ENCODE assay signal across 8 cellular contexts in the genomic region with DNA sequence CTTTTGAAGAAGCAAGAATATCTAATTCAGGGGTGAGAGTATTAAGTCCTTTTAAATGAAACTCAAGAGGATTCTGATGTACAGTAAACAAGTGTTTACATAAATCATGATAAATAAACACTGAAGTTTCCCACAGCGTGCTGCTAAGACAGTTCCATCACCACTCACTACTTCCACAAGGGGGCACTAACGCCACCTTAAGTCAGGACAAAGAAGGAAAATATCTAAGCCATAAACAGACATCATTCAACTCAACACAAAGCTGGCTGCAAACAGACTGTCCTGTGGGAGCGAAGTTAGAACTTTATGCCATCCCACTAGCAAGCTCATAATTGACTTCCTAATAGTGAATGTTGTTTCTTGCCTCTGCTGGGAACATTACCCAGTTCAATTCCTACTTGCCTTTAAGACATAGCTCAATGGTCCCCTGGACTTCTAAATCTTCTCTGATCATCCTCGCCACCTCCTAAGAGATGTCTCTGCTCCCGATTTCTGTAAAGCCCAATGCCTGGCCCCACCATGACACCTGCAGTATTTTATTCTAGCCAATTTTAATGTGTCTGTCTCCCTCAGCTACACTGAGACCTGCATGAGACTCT. TPM values are rescaled to one million over a fixed set of nuclear protein-coding genes. Genes with fewer than 3 reads are reported as not detected.
A peak's percentile ranks its signal among the peaks of the same experiment; 100 is the strongest.
DNase-seq lines count a peak whose midpoint lies in the region; ATAC-seq lines count a peak whose summit lies in the region.

No MANE protein-coding gene starts in this region.

- peaks cover 0 to 7% (median 0%) of the 10 kb centered on the region in 3 donors for H3K27me3 Mint-ChIP-seq in naive B cell

- peak overlapping the region in 1 of 6 donors; percentile 33 for H3K27ac Mint-ChIP-seq in naive B cell

- H3K4me3 Mint-ChIP-seq in naive B cell: no peak overlapping the region

- no peaks in the 10 kb centered on the region for H3K9me3 Mint-ChIP-seq in naive B cell

- peaks cover 0 to 6% (median 0%) of the 10 kb centered on the region in 3 donors for H3K4me1 Mint-ChIP-seq in naive B cell

- DNase-seq in C1 segment of cervical spinal cord (lab: John Stamatoyannopoulos, UW): peak in 10 of 14 donors; percentile 3 to 38 (median 28)
- DNase-seq in GM19238 (ENCODE audit: insufficient read length, low spot score): peak; percentile 37
- DNase-seq in NK-92 treated with Interleukin-12 subunit alpha and Interleukin-12 subunit beta, amount 100 ng/mL, for 24 hours (lab: John Stamatoyannopoulos, UW): peak; percentile 52
- DNase-seq in activated CD8-positive, alpha-beta memory T cell treated with anti-CD3 and anti-CD28 coated beads for 4 hours (ENCODE audit: low read depth in 2 of 2): peak; percentile 22 to 38
- peak; percentile 85 for DNase-seq in epidermal melanocyte (ENCODE audit: insufficient read length, low spot score)
- DNase-seq in naive B cell: peak; percentile 45
- peak; percentile 62 for DNase-seq in stimulated activated naive CD8-positive, alpha-beta T cell treated with anti-CD3 and anti-CD28 coated beads, Interleukin-15, Interleukin-2, amounts not matched to agents 100 U/mL and 50 U/mL, for 24 hours

- no peaks in the 10 kb centered on the region for H3K36me3 Mint-ChIP-seq in naive B cell

- ATAC-seq in HG03558 (IDR thresholded peaks at IDR 0.05; ENCODE audit: extremely low read depth, unreplicated experiment): peak; percentile 66
- peak; percentile 50 to 63 for ATAC-seq in naive B cell (ENCODE audit: low read depth in 2 of 2)
- peak; percentile 62 for ATAC-seq in stimulated activated naive CD8-positive, alpha-beta T cell treated with anti-CD3 and anti-CD28 coated beads, Interleukin-15, Interleukin-2, amounts not matched to agents 100 U/mL and 50 U/mL, for 24 hours

RNA-seq across cellular contexts. Expression of gene MRPL44, which starts 36.5 kb away (rescaled TPM):
- 10 to 100 TPM; 34.4 to 52.3 (median 38.6) TPM for polyA plus RNA-seq in naive B cell (ENCODE audit: low read depth in 6 of 6)

RNA-seq across cellular contexts. Expression of gene SERPINE2, which starts 45.4 kb away (rescaled TPM):
- polyA plus RNA-seq in naive B cell (ENCODE audit: low read depth in 6 of 6): 1 to 10 TPM; 1.6 to 6.1 (median 3.4) TPM

RNA-seq across cellular contexts. Expression of gene WDFY1, which starts 48.6 kb away (rescaled TPM):
- 10 to 100 TPM; 12.6 to 39.2 (median 25.3) TPM for polyA plus RNA-seq in naive B cell (ENCODE audit: low read depth in 6 of 6)

Comparison
In these comparisons a context has a peak if more than half of its experiments do, and no peak if none do; other contexts are left out.
1. Peak in every context shown above with its lines: DNase-seq and ATAC-seq.
2. DNase-seq: peak in every context shown above with its lines; median percentile 85 in epidermal melanocyte; 62 in stimulated activated naive CD8-positive, alpha-beta T cell treated with anti-CD3 and anti-CD28 coated beads, Interleukin-15, Interleukin-2, amounts not matched to agents 100 U/mL and 50 U/mL, for 24 hours; 52 in NK-92 treated with Interleukin-12 subunit alpha and Interleukin-12 subunit beta, amount 100 ng/mL, for 24 hours; 45 in naive B cell; 37 in GM19238; 30 in activated CD8-positive, alpha-beta memory T cell treated with anti-CD3 and anti-CD28 coated beads for 4 hours; 28 in C1 segment of cervical spinal cord.